Comparison of ENCODE assay signal across 18 cellular contexts in genomic region chr17:15512310-15512709, GRCh38. TPM values are rescaled to one million over a fixed set of nuclear protein-coding genes. Genes with fewer than 3 reads are reported as not detected.
DNase-seq lines count a peak whose midpoint lies in the region; TF ChIP-seq lines count a peak whose summit lies in the region.
"Had no signal": no experiment of that assay in that cellular context is flagged by ENCODE, and none has a peak within 500 bp of the region (broad histone marks: within the 10 kb centered on the region; RNA-seq: fewer than 3 reads in every experiment).

No MANE protein-coding gene starts in this region.

- peak overlapping the region; percentile 54 for H3K27ac Mint-ChIP-seq in neural crest cell (ENCODE audit: unreplicated experiment)
- H3K27ac Mint-ChIP-seq in CD8-positive, alpha-beta memory T cell = peak overlapping the region in 1 of 8 donors; percentile 7
- H3K27ac Mint-ChIP-seq in T-helper 2 cell treated with Interferon-gamma antibody and Interleukin-4, amounts not matched to agents 5 μg/mL and 100 μg/mL, for 36 hours = no peak overlapping the region

- POLR2A ChIA-PET in CD8-positive, alpha-beta memory T cell (lab: Charles Lee) = no interaction called here

- peaks cover 23% of the 10 kb centered on the region for H3F3A ChIP-seq in GM23248 (ENCODE audit: insufficient read depth)

- peaks cover 46% of the 10 kb centered on the region for H3K4me1 Mint-ChIP-seq in neural crest cell
- H3K4me1 Mint-ChIP-seq in CD8-positive, alpha-beta memory T cell = peaks cover 0 to 4% (median 0%) of the 10 kb centered on the region in 3 donors
- peaks cover 2% of the 10 kb centered on the region for H3K4me1 Mint-ChIP-seq in T-helper 2 cell treated with Interferon-gamma antibody and Interleukin-4, amounts not matched to agents 5 μg/mL and 100 μg/mL, for 36 hours (ENCODE audit: low read depth)

- 87 to 88% methylated on average over 4 of the region's 4 CpGs for WGBS in GM23248 (ENCODE audit: low coverage in 1 of 2, low lambda C conversion rate in 2 of 2, missing lambda C conversion rate in 2 of 2), 2 experiments
- 93% methylated on average over 4 of the region's 4 CpGs for WGBS in suprapubic skin

- H4K20me1 ChIP-seq in GM23248 (ENCODE audit: insufficient read depth) = no peaks in the 10 kb centered on the region

- no peaks in the 10 kb centered on the region for H3K9me2 ChIP-seq in GM23248 (ENCODE audit: insufficient read depth)

- peaks cover 36% of the 10 kb centered on the region for H3K36me3 Mint-ChIP-seq in neural crest cell (ENCODE audit: low read depth)
- peaks cover 15 to 63% (median 37%) of the 10 kb centered on the region in 3 donors for H3K36me3 Mint-ChIP-seq in CD8-positive, alpha-beta memory T cell
- H3K36me3 Mint-ChIP-seq in T-helper 2 cell treated with Interferon-gamma antibody and Interleukin-4, amounts not matched to agents 5 μg/mL and 100 μg/mL, for 36 hours (ENCODE audit: low read depth) = peaks cover 21% of the 10 kb centered on the region

- intact Hi-C loops in dorsolateral prefrontal cortex (cut with DNase I) (no loop called here), head of caudate nucleus (cut with DNase I) (no loop called here)

- no peak for DNase-seq in GM23248
- DNase-seq in dorsolateral prefrontal cortex = no peak
- DNase-seq in neural crest cell (ENCODE audit: low read depth, low spot score) = no peak
- DNase-seq in suprapubic skin (ENCODE audit: low spot score in 2 of 2) = no peak
- no peak for DNase-seq in CD8-positive, alpha-beta memory T cell
- DNase-seq in T-helper 2 cell treated with Interferon-gamma antibody and Interleukin-4, amounts not matched to agents 5 μg/mL and 100 μg/mL, for 36 hours (ENCODE audit: low spot score) = no peak
- no peak for DNase-seq in head of caudate nucleus
- no peak for DNase-seq in BE2C
- DNase-seq: 8988T, EL, H7, Karpas-422, NCI-H1105 treated with DMSO at 0.1 percent for 48 hours, NCI-H1930, NCI-H2171 treated with DMSO at 0.1 percent for 48 hours, NCI-H524, OCI-M1 had no signal

- H3K36me3 ChIP-seq in GM23248 (ENCODE audit: low read depth) (peaks cover 9% of the 10 kb centered on the region; the same call in 1 of the 2 replicates), suprapubic skin (peaks cover 24% of the 10 kb centered on the region), BE2C (no peaks in the 10 kb centered on the region)
- peaks cover 8% of the 10 kb centered on the region for H3K36me3 ChIP-seq in CD8-positive, alpha-beta memory T cell (ENCODE audit: insufficient read depth, low read length)

- TF ChIP-seq EP300 in suprapubic skin (IDR thresholded peaks at IDR 0.05) = no peak

- no peak overlapping the region for H3K4me3 Mint-ChIP-seq in neural crest cell
- no peak overlapping the region for H3K4me3 Mint-ChIP-seq in CD8-positive, alpha-beta memory T cell
- H3K4me3 Mint-ChIP-seq in T-helper 2 cell treated with Interferon-gamma antibody and Interleukin-4, amounts not matched to agents 5 μg/mL and 100 μg/mL, for 36 hours = no peak overlapping the region

- no peak overlapping the region for H3K4me3 ChIP-seq in GM23248
- peak overlapping the region in 2 of 59 donors; percentile 10 to 43 for H3K4me3 ChIP-seq in dorsolateral prefrontal cortex
- H3K4me3 ChIP-seq in suprapubic skin = no peak overlapping the region
- no peak overlapping the region for H3K4me3 ChIP-seq in CD8-positive, alpha-beta memory T cell (ENCODE audit: low read length)
- H3K4me3 ChIP-seq in BE2C (ENCODE audit: low read depth, low read length) = no peak overlapping the region

- TF ChIP-seq CTCF in dorsolateral prefrontal cortex (IDR thresholded peaks at IDR 0.05 in 54 of 56, conservative IDR thresholded peaks at IDR 0.05 in 2 of 56; ENCODE audit: low read depth in 1 of 56, partially characterized antibody in 56 of 56) = no peak
- no peak for TF ChIP-seq CTCF in neural crest cell (conservative IDR thresholded peaks at IDR 0.05)
- no peak for TF ChIP-seq CTCF in suprapubic skin (IDR thresholded peaks at IDR 0.05)
- TF ChIP-seq CTCF in BE2C (IDR thresholded peaks at IDR 0.05; ENCODE audit: low read depth, low read length) = no peak

- no peaks in the 10 kb centered on the region for H3K9me3 Mint-ChIP-seq in neural crest cell
- H3K9me3 Mint-ChIP-seq in CD8-positive, alpha-beta memory T cell = no peaks in the 10 kb centered on the region
- no peaks in the 10 kb centered on the region for H3K9me3 Mint-ChIP-seq in T-helper 2 cell treated with Interferon-gamma antibody and Interleukin-4, amounts not matched to agents 5 μg/mL and 100 μg/mL, for 36 hours

- peaks cover 38% of the 10 kb centered on the region for H3K4me1 ChIP-seq in GM23248 (ENCODE audit: insufficient read depth)
- peaks cover 8% of the 10 kb centered on the region for H3K4me1 ChIP-seq in suprapubic skin
- H3K4me1 ChIP-seq in CD8-positive, alpha-beta memory T cell (ENCODE audit: insufficient read depth, low read length) = no peaks in the 10 kb centered on the region
- no peaks in the 10 kb centered on the region for H3K4me1 ChIP-seq in BE2C

- no peak for TF ChIP-seq POLR2A in suprapubic skin (IDR thresholded peaks at IDR 0.05)

- H3K27me3 ChIP-seq in GM23248 (replicated peaks; ENCODE audit: insufficient read depth) (no peaks in the 10 kb centered on the region), dorsolateral prefrontal cortex (no peaks in the 10 kb centered on the region), suprapubic skin (no peaks in the 10 kb centered on the region), BE2C (no peaks in the 10 kb centered on the region)
- no peaks in the 10 kb centered on the region for H3K27me3 ChIP-seq in CD8-positive, alpha-beta memory T cell (ENCODE audit: insufficient read depth, low read length, poor library complexity, severe bottlenecking)

- H3K9me3 ChIP-seq in GM23248 (ENCODE audit: low read depth) = no peaks in the 10 kb centered on the region
- H3K9me3 ChIP-seq in suprapubic skin = no peaks in the 10 kb centered on the region
- no peaks in the 10 kb centered on the region for H3K9me3 ChIP-seq in CD8-positive, alpha-beta memory T cell (ENCODE audit: low read length)
- H3K9me3 ChIP-seq in BE2C = no peaks in the 10 kb centered on the region

- H3K27ac ChIP-seq in GM23248 (no peak overlapping the region; the same call in 1 of the 2 replicates), dorsolateral prefrontal cortex (peak overlapping the region; percentile 3 to 99 (median 95)), suprapubic skin (peak overlapping the region; percentile 16)
- no peak overlapping the region for H3K27ac ChIP-seq in CD8-positive, alpha-beta memory T cell (ENCODE audit: low read depth, low read length)
- H3K27ac ChIP-seq: RWPE1 had no signal

- no peaks in the 10 kb centered on the region for H3K27me3 Mint-ChIP-seq in neural crest cell (ENCODE audit: low read depth)
- H3K27me3 Mint-ChIP-seq in CD8-positive, alpha-beta memory T cell = peaks cover 0 to 1% of the 10 kb centered on the region in 2 donors
- no peaks in the 10 kb centered on the region for H3K27me3 Mint-ChIP-seq in T-helper 2 cell treated with Interferon-gamma antibody and Interleukin-4, amounts not matched to agents 5 μg/mL and 100 μg/mL, for 36 hours (ENCODE audit: low read depth)

- CTCF ChIA-PET in CD8-positive, alpha-beta memory T cell (lab: Charles Lee) = no interaction called here

- no peaks in the 10 kb centered on the region for H3K79me2 ChIP-seq in GM23248 (ENCODE audit: insufficient read depth)

- H3K4me2 ChIP-seq in GM23248 (ENCODE audit: unreplicated experiment) = peak overlapping the region; percentile 61

- no peak overlapping the region for H3K9ac ChIP-seq in GM23248

- no peak overlapping the region for H2AFZ ChIP-seq in GM23248

- in situ Hi-C loops in GM23248 (cut with MboI) = loop anchor here (25.0 kb wide), 1 partner anchor 575 kb away; no protein-coding TSS in a partner anchor

RNA-seq across cellular contexts. Expression of gene CDRT4, which starts 44.9 kb away (rescaled TPM):
- total RNA-seq in GM23248 (2014; rRNA removed; shearing (Covaris generic)) = 3.8 and 23.3 TPM in 2 replicates
- polyA plus RNA-seq in GM23248 (2016; fragmentation: Nextera tagmentation; extraction: Ambion mirVana) = 3.0 and 4.1 TPM in 2 replicates
- total RNA-seq in dorsolateral prefrontal cortex = 10 to 100 TPM; 13.1 to 43.0 (median 28.2) TPM
- total RNA-seq in neural crest cell = 2.4 and 2.8 TPM in 2 replicates
- 10 to 100 TPM in 2 of 4 donors, 1 to 10 TPM in 2; 7.1 to 23.8 (median 8.8) TPM for total RNA-seq in suprapubic skin
- total RNA-seq in CD8-positive, alpha-beta memory T cell = 1 to 10 TPM; 1.8 to 2.7 TPM
- polyA plus RNA-seq in CD8-positive, alpha-beta memory T cell = not detected
- polyA plus RNA-seq in BE2C (2012; ENCODE audit: insufficient read depth, insufficient read length, low read depth) = not detected

RNA-seq across cellular contexts. Expression of gene TVP23C, which starts 51.0 kb away (rescaled TPM):
- total RNA-seq in GM23248 (2014; rRNA removed; shearing (Covaris generic)) = 6.7 and 15.7 TPM in 2 replicates
- polyA plus RNA-seq in GM23248 (2016; fragmentation: Nextera tagmentation; extraction: Ambion mirVana) = 9.6 and 10.8 TPM in 2 replicates
- total RNA-seq in dorsolateral prefrontal cortex (10 to 100 TPM; 18.0 to 55.7 (median 33.4) TPM), neural crest cell (9.2 and 15.3 TPM in 2 replicates), suprapubic skin (10 to 100 TPM; 11.4 to 50.5 (median 20.9) TPM)
- 1 to 10 TPM; 6.9 to 7.6 TPM for total RNA-seq in CD8-positive, alpha-beta memory T cell
- 6.3 TPM for polyA plus RNA-seq in CD8-positive, alpha-beta memory T cell
- polyA plus RNA-seq in BE2C (2012; ENCODE audit: insufficient read depth, insufficient read length, low read depth) = 10.7 TPM

Comparison
In these comparisons a context has a peak if more than half of its experiments do, and no peak if none do; other contexts are left out.
1. H3K27ac ChIP-seq: peak in dorsolateral prefrontal cortex (59 of 59) and suprapubic skin (single experiment); none in GM23248 (single experiment) and CD8-positive, alpha-beta memory T cell (single experiment).